ENCODE assay signal across 23 cellular contexts in the genomic region with DNA sequence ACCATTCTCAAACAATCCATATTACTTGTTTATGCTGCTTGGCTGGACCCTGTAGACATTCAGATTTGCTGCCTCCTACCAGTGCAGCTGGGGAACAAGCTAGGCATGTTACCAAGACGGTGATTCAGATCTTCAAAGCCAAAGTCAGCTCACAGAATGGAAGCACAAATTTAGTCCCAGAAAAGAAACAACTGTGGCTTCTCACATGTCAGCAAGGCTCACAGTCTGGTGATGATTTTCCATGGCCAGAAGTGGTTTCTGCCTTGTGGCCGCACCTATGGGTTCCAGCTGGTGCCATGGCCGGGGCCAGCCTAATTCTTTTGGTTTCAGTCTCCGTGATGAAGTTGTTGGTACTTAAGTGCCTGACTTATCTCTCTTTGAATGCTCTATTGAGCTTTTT.
A peak's percentile ranks its signal among the peaks of the same experiment; 100 is the strongest.
DNase-seq lines count a peak whose midpoint lies in the region; ATAC-seq and TF ChIP-seq lines count a peak whose summit lies in the region.
"Had no signal": no experiment of that assay in that cellular context is flagged by ENCODE, and none has a peak within 500 bp of the region (broad histone marks: within the 10 kb centered on the region; RNA-seq: fewer than 3 reads in every experiment).

No MANE protein-coding gene starts in this region.

- no peaks in the 10 kb centered on the region for H4K20me1 ChIP-seq in MM.1S (ENCODE audit: insufficient read depth, low read length)
- H4K20me1 ChIP-seq in PC-3 (ENCODE audit: low read length) = no peaks in the 10 kb centered on the region

- peak; percentile 17 for DNase-seq in AG09309 (ENCODE audit: low read depth)
- peak; percentile 79 for DNase-seq in MM.1S
- peak; percentile 53 for DNase-seq in fibroblast of the aortic adventitia (ENCODE audit: low read depth)
- no peak for DNase-seq in PC-3
- no peak for DNase-seq in C1 segment of cervical spinal cord (lab: John Stamatoyannopoulos, UW)
- no peak for DNase-seq in cortex of kidney (lab: John Stamatoyannopoulos, UW)
- DNase-seq in T-helper 1 cell = no peak
- DNase-seq: activated effector memory CD4-positive, alpha-beta T cell treated with Interleukin-2 at 50 U/mL for 16 hours; amygdala; EL; glutamatergic neuron; Kasumi-1; lower lobe of right lung; natural killer cell; NCI-H187; NCI-H446 treated with DMSO at 0.1 percent for 48 hours; SIG-M5; stomach; T-helper 2 cell; uterus had no signal

- POLR2A ChIA-PET in PC-3 (lab: Charles Lee; ENCODE audit: unreplicated experiment) = no interaction called here

- intact Hi-C loops in PC-3 (cut with micrococcal nuclease) = no loop called here

- H3K9ac ChIP-seq in MM.1S (ENCODE audit: low read length) (no peak overlapping the region), PC-3 (ENCODE audit: low read length) (no peak overlapping the region)

- H3K27me3 ChIP-seq in MM.1S (replicated peaks; ENCODE audit: insufficient read depth, low read length) (no peaks in the 10 kb centered on the region), PC-3 (ENCODE audit: low read length) (peaks cover 36% of the 10 kb centered on the region)
- H3K27me3 ChIP-seq: stomach, uterus had no signal

- BruUV-seq in PC-3 (replicated peaks; lab: Mats Ljungman, UMichigan) = no TSS peak

- no peaks in the 10 kb centered on the region for H3K9me2 ChIP-seq in MM.1S (replicated peaks; ENCODE audit: insufficient read depth, low read length)
- no peaks in the 10 kb centered on the region for H3K9me2 ChIP-seq in PC-3 (replicated peaks; ENCODE audit: low read length)

- H3K79me2 ChIP-seq in MM.1S (ENCODE audit: low read length) (no peaks in the 10 kb centered on the region), PC-3 (ENCODE audit: low read length) (no peaks in the 10 kb centered on the region)

- CTCF ChIA-PET in PC-3 (lab: Charles Lee) = no interaction called here

- TF ChIP-seq CTCF in AG09309 (IDR thresholded peaks at IDR 0.05; ENCODE audit: control insufficient read depth, insufficient read depth, low read depth, low read length, missing control alignments) (no peak), MM.1S (IDR thresholded peaks at IDR 0.05; ENCODE audit: low read length) (peak; percentile 16; the same call in 1 of the 2 replicates), fibroblast of the aortic adventitia (IDR thresholded peaks at IDR 0.05; ENCODE audit: insufficient read depth, low read length) (no peak), PC-3 (conservative IDR thresholded peaks at IDR 0.05; ENCODE audit: low read depth, low read length) (no peak)

- H3F3A ChIP-seq in MM.1S (ENCODE audit: insufficient read depth, low read length) (peaks cover 11% of the 10 kb centered on the region; the same call in 1 of the 2 replicates), PC-3 (ENCODE audit: low read length, unreplicated experiment) (no peaks in the 10 kb centered on the region)

- H3K4me2 ChIP-seq in MM.1S (ENCODE audit: low read depth, low read length) (peak overlapping the region; percentile 49), PC-3 (ENCODE audit: low read length) (no peak overlapping the region)
- H3K4me2 ChIP-seq: A549 had no signal

- H3K36me3 ChIP-seq in MM.1S (replicated peaks; ENCODE audit: insufficient read depth, low read length) = no peaks in the 10 kb centered on the region
- no peaks in the 10 kb centered on the region for H3K36me3 ChIP-seq in PC-3 (ENCODE audit: low read depth, low read length)
- H3K36me3 ChIP-seq: lower lobe of right lung, stomach, uterus had no signal

- 0 out of 2 replicates have a peak overlapping the region, but pooled peaks have one; percentile 18 for H2AFZ ChIP-seq in MM.1S (ENCODE audit: low read length)
- H2AFZ ChIP-seq in PC-3 (ENCODE audit: low read length) = no peak overlapping the region

- no peak overlapping the region for H3K4me3 ChIP-seq in AG09309 (ENCODE audit: control insufficient read depth, low read depth, low read length)
- 0 out of 2 replicates have a peak overlapping the region, but pooled peaks have one; percentile 4 for H3K4me3 ChIP-seq in MM.1S (ENCODE audit: low read length)
- no peak overlapping the region for H3K4me3 ChIP-seq in fibroblast of the aortic adventitia (ENCODE audit: low read depth, low read length)
- no peak overlapping the region for H3K4me3 ChIP-seq in PC-3 (ENCODE audit: low read length)
- H3K4me3 ChIP-seq: A549, lower lobe of right lung, stomach, uterus had no signal

- H3K9me3 ChIP-seq in MM.1S (replicated peaks; ENCODE audit: insufficient read depth, low read length) (no peaks in the 10 kb centered on the region), PC-3 (ENCODE audit: low read length) (no peaks in the 10 kb centered on the region)
- H3K9me3 ChIP-seq: A549, lower lobe of right lung, stomach, uterus had no signal

- H3K4me1 ChIP-seq in MM.1S (ENCODE audit: low read length) (peaks cover 18% of the 10 kb centered on the region), PC-3 (ENCODE audit: insufficient read depth, low read length) (no peaks in the 10 kb centered on the region)
- H3K4me1 ChIP-seq: A549, lower lobe of right lung, stomach, uterus had no signal

- H3K27ac ChIP-seq in MM.1S (ENCODE audit: low read length) (peak overlapping the region; percentile 58), PC-3 (ENCODE audit: low read length) (no peak overlapping the region)
- H3K27ac ChIP-seq: A549, lower lobe of right lung, stomach, uterus had no signal

- peak; percentile 72 for ATAC-seq in GM19324 (IDR thresholded peaks at IDR 0.05; ENCODE audit: low FRiP score, unreplicated experiment)
- ATAC-seq in PC-3 = no peak
- ATAC-seq: A549, lower lobe of right lung, natural killer cell, WTC11 had no signal

Comparison
In these comparisons a context has a peak if more than half of its experiments do, and no peak if none do; other contexts are left out.
1. DNase-seq: peak in AG09309 (single experiment), MM.1S (single experiment) and fibroblast of the aortic adventitia (single experiment); none in PC-3 (single experiment), C1 segment of cervical spinal cord (0 of 14), cortex of kidney (single experiment) and T-helper 1 cell (0 of 5).